In genomic region chr18:31645411-31645810, GRCh38 we compare ENCODE assay signal across 38 cellular contexts. TPM values are rescaled to one million over a fixed set of nuclear protein-coding genes. Genes with fewer than 3 reads are reported as not detected.
"Had no signal": no experiment of that assay in that cellular context is flagged by ENCODE, and none has a peak within 500 bp of the region (broad histone marks: within the 10 kb centered on the region; RNA-seq: fewer than 3 reads in every experiment).

No MANE protein-coding gene starts in this region.

- H3K27me3 ChIP-seq: adrenal gland, body of pancreas, brain microvascular endothelial cell, breast epithelium had no signal

- H3K4me3 ChIP-seq: adrenal gland, body of pancreas, breast epithelium had no signal

- H3K36me3 Mint-ChIP-seq: activated CD4-positive, alpha-beta memory T cell treated with anti-CD3 and anti-CD28 coated beads for 36 hours; activated naive CD4-positive, alpha-beta T cell treated with anti-CD3 and anti-CD28 coated beads, Interleukin-2, amount 50 U/mL, for 72 hours; activated naive CD8-positive, alpha-beta T cell treated with anti-CD3 and anti-CD28 coated beads for 36 hours had no signal

- H3K4me3 Mint-ChIP-seq: activated B cell treated with CpG ODN at 0.5 μM for 24 hours; activated CD4-positive, alpha-beta memory T cell treated with anti-CD3 and anti-CD28 coated beads for 36 hours; activated CD4-positive, alpha-beta T cell treated with anti-CD3 and anti-CD28 coated beads, Interleukin-2, amount 10 ng/mL, durations not matched to agents 24 days and 14 days; activated CD8-positive, alpha-beta T cell treated with anti-CD3 and anti-CD28 coated beads for 36 hours; activated naive CD4-positive, alpha-beta T cell treated with anti-CD3 and anti-CD28 coated beads for 36 hours; activated naive CD8-positive, alpha-beta T cell treated with anti-CD3 and anti-CD28 coated beads for 36 hours; activated T-cell treated with anti-CD3 and anti-CD28 coated beads, Interleukin-2, amount 50 U/mL, for 4 hours; activated T-cell treated with anti-CD3 and anti-CD28 coated beads, Interleukin-2, amount 50 U/mL, for 72 hours; activated T-helper 1 cell treated with anti-CD3 and anti-CD28 coated beads, Interleukin-12 subunit alpha, Interleukin-12 subunit beta, Interleukin-2, Interleukin-4 antibody, amounts not matched to agents 30 ng/mL and 10 ng/mL and 1 ng/mL, durations not matched to agents 14 hours and 24 hours and 36 hours; activated T-helper 17 cell treated with anti-CD3 and anti-CD28 coated beads, Interleukin-2, amount 50 U/mL, for 72 hours; central memory CD8-positive, alpha-beta T cell; T-helper 1 cell treated with Interleukin-12 subunit alpha and Interleukin-12 subunit beta and Interleukin-4 antibody, amounts not matched to agents 30 μg/mL and 1 μg/mL, for 36 hours; T-helper 2 cell treated with Interferon-gamma antibody and Interleukin-4, amounts not matched to agents 5 μg/mL and 100 μg/mL, for 36 hours had no signal

- H3K27me3 Mint-ChIP-seq: activated B cell treated with CpG ODN at 0.5 μM for 24 hours; central memory CD8-positive, alpha-beta T cell had no signal

- H3K36me3 ChIP-seq: adrenal gland, brain microvascular endothelial cell, breast epithelium had no signal

- ATAC-seq: body of pancreas had no signal

- H3K9me3 Mint-ChIP-seq: activated B cell treated with CpG ODN at 0.5 μM for 24 hours; activated CD4-positive, alpha-beta memory T cell treated with anti-CD3 and anti-CD28 coated beads for 36 hours; activated CD4-positive, alpha-beta T cell treated with anti-CD3 and anti-CD28 coated beads, Interleukin-2, amount 10 ng/mL, durations not matched to agents 24 days and 14 days; activated CD8-positive, alpha-beta T cell treated with anti-CD3 and anti-CD28 coated beads for 36 hours; activated naive CD4-positive, alpha-beta T cell treated with anti-CD3 and anti-CD28 coated beads for 36 hours; activated naive CD4-positive, alpha-beta T cell treated with anti-CD3 and anti-CD28 coated beads, Interleukin-2, amount 50 U/mL, for 72 hours; activated naive CD8-positive, alpha-beta T cell treated with anti-CD3 and anti-CD28 coated beads for 36 hours; activated T-cell treated with anti-CD3 and anti-CD28 coated beads, Interleukin-2, amount 50 U/mL, for 4 hours; activated T-cell treated with anti-CD3 and anti-CD28 coated beads, Interleukin-2, amount 50 U/mL, for 72 hours; activated T-helper 1 cell treated with anti-CD3 and anti-CD28 coated beads, Interleukin-12 subunit alpha, Interleukin-12 subunit beta, Interleukin-2, Interleukin-4 antibody, amounts not matched to agents 30 ng/mL and 10 ng/mL and 1 ng/mL, durations not matched to agents 14 hours and 24 hours and 36 hours; activated T-helper 17 cell treated with anti-CD3 and anti-CD28 coated beads, Interleukin-2, amount 50 U/mL, for 72 hours; central memory CD8-positive, alpha-beta T cell; T-helper 1 cell treated with Interleukin-12 subunit alpha and Interleukin-12 subunit beta and Interleukin-4 antibody, amounts not matched to agents 30 μg/mL and 1 μg/mL, for 36 hours; T-helper 2 cell treated with Interferon-gamma antibody and Interleukin-4, amounts not matched to agents 5 μg/mL and 100 μg/mL, for 36 hours had no signal

- H3K27ac ChIP-seq: adrenal gland, body of pancreas, brain microvascular endothelial cell, breast epithelium, VCaP had no signal

- H3K4me1 ChIP-seq: body of pancreas, breast epithelium had no signal

- DNase-seq: activated B cell treated with CpG ODN at 0.5 μM for 24 hours; activated CD4-positive, alpha-beta memory T cell treated with anti-CD3 and anti-CD28 coated beads for 36 hours; activated CD4-positive, alpha-beta T cell treated with anti-CD3 and anti-CD28 coated beads for 4 hours; activated CD4-positive, alpha-beta T cell treated with anti-CD3 and anti-CD28 coated beads, Interleukin-2, amount 10 ng/mL, durations not matched to agents 24 days and 14 days; activated CD4-positive, alpha-beta T cell treated with anti-CD3 and anti-CD28 coated beads, Interleukin-2, amount 50 U/mL, for 1 hour; activated CD4-positive, alpha-beta T cell treated with anti-CD3 and anti-CD28 coated beads, Interleukin-2, amount 50 U/mL, for 4 hours; activated CD4-positive, CD25-positive, alpha-beta regulatory T cell treated with anti-CD3 and anti-CD28 coated beads, Interleukin-2, amount 50 U/mL, for 72 hours; activated CD8-positive, alpha-beta memory T cell treated with anti-CD3 and anti-CD28 coated beads, Interleukin-2, amount 50 U/mL, for 4 hours; activated CD8-positive, alpha-beta T cell treated with anti-CD3 and anti-CD28 coated beads for 36 hours; activated effector memory CD4-positive, alpha-beta T cell treated with anti-CD3 and anti-CD28 coated beads, Interleukin-2, amount 50 U/mL, for 16 hours; activated gamma-delta T cell treated with Interleukin-2 at 50 U/mL for 16 hours; activated naive CD4-positive, alpha-beta T cell; activated naive CD4-positive, alpha-beta T cell treated with anti-CD3 and anti-CD28 coated beads for 36 hours; activated naive CD4-positive, alpha-beta T cell treated with anti-CD3 and anti-CD28 coated beads, Interleukin-2, amount 50 U/mL, for 16 hours; activated naive CD8-positive, alpha-beta T cell treated with anti-CD3 and anti-CD28 coated beads for 36 hours; activated T-cell treated with anti-CD3 and anti-CD28 coated beads for 4 hours; activated T-cell treated with anti-CD3 and anti-CD28 coated beads, Interleukin-2, amount 50 U/mL, for 1 hour; activated T-cell treated with anti-CD3 and anti-CD28 coated beads, Interleukin-2, amount 50 U/mL, for 4 hours; activated T-cell treated with anti-CD3 and anti-CD28 coated beads, Interleukin-2, amount 50 U/mL, for 72 hours; adrenal gland; amniotic stem cell; aorta; body of pancreas; brain microvascular endothelial cell; caudate nucleus; cerebellar nuclear complex; T-helper 9 cell had no signal

- H3K27ac Mint-ChIP-seq: activated B cell treated with CpG ODN at 0.5 μM for 24 hours; activated CD4-positive, alpha-beta memory T cell treated with anti-CD3 and anti-CD28 coated beads for 36 hours; activated CD4-positive, alpha-beta T cell treated with anti-CD3 and anti-CD28 coated beads, Interleukin-2, amount 10 ng/mL, durations not matched to agents 24 days and 14 days; activated CD8-positive, alpha-beta T cell treated with anti-CD3 and anti-CD28 coated beads for 36 hours; activated naive CD4-positive, alpha-beta T cell treated with anti-CD3 and anti-CD28 coated beads for 36 hours; activated naive CD4-positive, alpha-beta T cell treated with anti-CD3 and anti-CD28 coated beads, Interleukin-2, amount 50 U/mL, for 72 hours; activated naive CD8-positive, alpha-beta T cell treated with anti-CD3 and anti-CD28 coated beads for 36 hours; activated T-cell treated with anti-CD3 and anti-CD28 coated beads, Interleukin-2, amount 50 U/mL, for 72 hours; activated T-helper 1 cell treated with anti-CD3 and anti-CD28 coated beads, Interleukin-12 subunit alpha, Interleukin-12 subunit beta, Interleukin-2, Interleukin-4 antibody, amounts not matched to agents 30 ng/mL and 10 ng/mL and 1 ng/mL, durations not matched to agents 14 hours and 24 hours and 36 hours; activated T-helper 17 cell treated with anti-CD3 and anti-CD28 coated beads, Interleukin-2, amount 50 U/mL, for 72 hours; T-helper 1 cell treated with Interleukin-12 subunit alpha and Interleukin-12 subunit beta and Interleukin-4 antibody, amounts not matched to agents 30 μg/mL and 1 μg/mL, for 36 hours; T-helper 2 cell treated with Interferon-gamma antibody and Interleukin-4, amounts not matched to agents 5 μg/mL and 100 μg/mL, for 36 hours had no signal

RNA-seq across cellular contexts. Expression of gene TTR, which starts 53.7 kb away (rescaled TPM):
- total RNA-seq: activated B cell treated with CpG ODN at 0.5 μM for 24 hours; activated CD4-positive, alpha-beta memory T cell treated with anti-CD3 and anti-CD28 coated beads for 36 hours; activated CD4-positive, alpha-beta T cell treated with anti-CD3 and anti-CD28 coated beads, Interleukin-2, amount 10 ng/mL, durations not matched to agents 24 days and 14 days; activated CD8-positive, alpha-beta memory T cell treated with anti-CD3 and anti-CD28 coated beads for 36 hours; activated CD8-positive, alpha-beta T cell treated with anti-CD3 and anti-CD28 coated beads for 36 hours; activated naive CD4-positive, alpha-beta T cell treated with anti-CD3 and anti-CD28 coated beads for 36 hours; activated naive CD4-positive, alpha-beta T cell treated with anti-CD3 and anti-CD28 coated beads, Interleukin-2, amount 50 U/mL, for 72 hours; activated naive CD8-positive, alpha-beta T cell treated with anti-CD3 and anti-CD28 coated beads for 36 hours; activated T-cell treated with anti-CD3 and anti-CD28 coated beads, Interleukin-2, amount 50 U/mL, for 72 hours; activated T-helper 1 cell treated with anti-CD3 and anti-CD28 coated beads, Interleukin-12 subunit alpha, Interleukin-12 subunit beta, Interleukin-2, Interleukin-4 antibody, amounts not matched to agents 30 ng/mL and 10 ng/mL and 1 ng/mL, durations not matched to agents 14 hours and 24 hours and 36 hours; activated T-helper 17 cell treated with anti-CD3 and anti-CD28 coated beads, Interleukin-2, amount 50 U/mL, for 72 hours; aorta; astrocyte; breast epithelium; chondrocyte had no signal
